In the genomic region with DNA sequence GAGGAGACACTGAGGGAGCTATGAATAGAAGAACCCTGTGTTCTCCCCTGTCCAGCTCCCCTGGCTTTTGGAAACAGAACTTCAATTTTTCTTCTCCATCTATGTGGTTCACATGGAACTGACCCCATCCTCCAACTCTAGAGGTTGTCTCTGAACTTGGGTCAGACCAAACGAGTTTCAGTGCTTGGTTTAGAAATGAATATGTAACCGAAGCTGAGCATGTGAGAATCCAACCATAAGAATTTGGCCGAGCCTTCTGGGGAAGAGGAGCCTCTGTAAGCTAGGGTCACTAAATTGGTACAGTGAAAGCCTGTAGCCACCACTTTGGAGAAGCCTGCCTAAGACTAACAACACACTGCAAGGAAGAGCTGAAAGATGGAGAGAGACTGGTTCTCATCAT, we compare ENCODE assay signal across 16 cellular contexts.
A peak's percentile ranks its signal among the peaks of the same experiment; 100 is the strongest.
DNase-seq lines count a peak whose midpoint lies in the region; ATAC-seq and TF ChIP-seq lines count a peak whose summit lies in the region.
"Had no signal": no experiment of that assay in that cellular context is flagged by ENCODE, and none has a peak within 500 bp of the region (broad histone marks: within the 10 kb centered on the region; RNA-seq: fewer than 3 reads in every experiment).

No MANE protein-coding gene starts in this region.

- no peaks in the 10 kb centered on the region for H3K9me3 Mint-ChIP-seq in activated T-helper 17 cell treated with anti-CD3 and anti-CD28 coated beads, Interleukin-2, amount 50 U/mL, for 72 hours
- H3K9me3 Mint-ChIP-seq in natural killer cell treated with Interleukin-12 subunit alpha and Interleukin-12 subunit beta and Interleukin-15 and Interleukin-18, amount 100 ng/mL, for 72 hours: no peaks in the 10 kb centered on the region
- H3K9me3 Mint-ChIP-seq in T-helper 2 cell treated with Interferon-gamma antibody and Interleukin-4, amounts not matched to agents 5 μg/mL and 100 μg/mL, for 36 hours: no peaks in the 10 kb centered on the region
- no peaks in the 10 kb centered on the region for H3K9me3 Mint-ChIP-seq in type B pancreatic cell
- H3K9me3 Mint-ChIP-seq: activated naive CD8-positive, alpha-beta T cell treated with anti-CD3 and anti-CD28 coated beads, Interleukin-2, amount 10 ng/mL, durations not matched to agents 7 days and 5 days had no signal

- no peaks in the 10 kb centered on the region for H3K4me1 ChIP-seq in lower lobe of right lung
- H3K4me1 ChIP-seq: BE2C had no signal

- no peaks in the 10 kb centered on the region for H3K36me3 ChIP-seq in lower lobe of right lung
- H3K36me3 ChIP-seq: BE2C, esophagus muscularis mucosa had no signal

- no peaks in the 10 kb centered on the region for H3K4me1 Mint-ChIP-seq in activated T-helper 17 cell treated with anti-CD3 and anti-CD28 coated beads, Interleukin-2, amount 50 U/mL, for 72 hours
- no peaks in the 10 kb centered on the region for H3K4me1 Mint-ChIP-seq in natural killer cell treated with Interleukin-12 subunit alpha and Interleukin-12 subunit beta and Interleukin-15 and Interleukin-18, amount 100 ng/mL, for 72 hours (ENCODE audit: low read depth in 2 of 2)
- no peaks in the 10 kb centered on the region for H3K4me1 Mint-ChIP-seq in T-helper 2 cell treated with Interferon-gamma antibody and Interleukin-4, amounts not matched to agents 5 μg/mL and 100 μg/mL, for 36 hours (ENCODE audit: low read depth)
- peaks cover 32% of the 10 kb centered on the region for H3K4me1 Mint-ChIP-seq in type B pancreatic cell (ENCODE audit: unreplicated experiment)
- H3K4me1 Mint-ChIP-seq: activated naive CD8-positive, alpha-beta T cell treated with anti-CD3 and anti-CD28 coated beads, Interleukin-2, amount 10 ng/mL, durations not matched to agents 7 days and 5 days had no signal

- no peak for DNase-seq in natural killer cell treated with Interleukin-12 subunit alpha and Interleukin-12 subunit beta and Interleukin-15 and Interleukin-18, amount 100 ng/mL, for 72 hours (ENCODE audit: low spot score)
- no peak for DNase-seq in T-helper 2 cell treated with Interferon-gamma antibody and Interleukin-4, amounts not matched to agents 5 μg/mL and 100 μg/mL, for 36 hours (ENCODE audit: low spot score)
- DNase-seq in lower lobe of right lung (no peak), type B pancreatic cell (ENCODE audit: extremely low spot score, unreplicated experiment) (no peak)
- DNase-seq: activated CD4-positive, alpha-beta T cell treated with anti-CD3 and anti-CD28 coated beads, Interleukin-2, amount 50 U/mL, for 1 hour; activated naive CD8-positive, alpha-beta T cell treated with anti-CD3 and anti-CD28 coated beads, Interleukin-2, amount 10 ng/mL, durations not matched to agents 7 days and 5 days; BE2C; dorsolateral prefrontal cortex; NCI-H2107; stimulated activated naive CD4-positive, alpha-beta T cell had no signal

- TF ChIP-seq CTCF in lower lobe of right lung (IDR thresholded peaks at IDR 0.05): no peak
- TF ChIP-seq CTCF in type B pancreatic cell (conservative IDR thresholded peaks at IDR 0.05): no peak

- no peaks in the 10 kb centered on the region for H3K27me3 Mint-ChIP-seq in activated T-helper 17 cell treated with anti-CD3 and anti-CD28 coated beads, Interleukin-2, amount 50 U/mL, for 72 hours
- H3K27me3 Mint-ChIP-seq in natural killer cell treated with Interleukin-12 subunit alpha and Interleukin-12 subunit beta and Interleukin-15 and Interleukin-18, amount 100 ng/mL, for 72 hours: no peaks in the 10 kb centered on the region
- no peaks in the 10 kb centered on the region for H3K27me3 Mint-ChIP-seq in T-helper 2 cell treated with Interferon-gamma antibody and Interleukin-4, amounts not matched to agents 5 μg/mL and 100 μg/mL, for 36 hours (ENCODE audit: low read depth)
- H3K27me3 Mint-ChIP-seq in type B pancreatic cell: no peaks in the 10 kb centered on the region
- H3K27me3 Mint-ChIP-seq: activated naive CD8-positive, alpha-beta T cell treated with anti-CD3 and anti-CD28 coated beads, Interleukin-2, amount 10 ng/mL, durations not matched to agents 7 days and 5 days had no signal

- no peaks in the 10 kb centered on the region for H3K27me3 ChIP-seq in lower lobe of right lung (ENCODE audit: low read depth)
- H3K27me3 ChIP-seq: BE2C, dorsolateral prefrontal cortex, esophagus muscularis mucosa had no signal

- H3K9me3 ChIP-seq in lower lobe of right lung: no peaks in the 10 kb centered on the region
- H3K9me3 ChIP-seq: BE2C, esophagus muscularis mucosa had no signal

- H3K4me3 Mint-ChIP-seq in activated T-helper 17 cell treated with anti-CD3 and anti-CD28 coated beads, Interleukin-2, amount 50 U/mL, for 72 hours: no peak overlapping the region
- no peak overlapping the region for H3K4me3 Mint-ChIP-seq in natural killer cell treated with Interleukin-12 subunit alpha and Interleukin-12 subunit beta and Interleukin-15 and Interleukin-18, amount 100 ng/mL, for 72 hours
- no peak overlapping the region for H3K4me3 Mint-ChIP-seq in T-helper 2 cell treated with Interferon-gamma antibody and Interleukin-4, amounts not matched to agents 5 μg/mL and 100 μg/mL, for 36 hours
- no peak overlapping the region for H3K4me3 Mint-ChIP-seq in type B pancreatic cell
- H3K4me3 Mint-ChIP-seq: activated naive CD8-positive, alpha-beta T cell treated with anti-CD3 and anti-CD28 coated beads, Interleukin-2, amount 10 ng/mL, durations not matched to agents 7 days and 5 days had no signal

- no peak overlapping the region for H3K4me3 ChIP-seq in lower lobe of right lung
- H3K4me3 ChIP-seq: dorsolateral prefrontal cortex, esophagus muscularis mucosa, lung had no signal

- H3K36me3 Mint-ChIP-seq in activated T-helper 17 cell treated with anti-CD3 and anti-CD28 coated beads, Interleukin-2, amount 50 U/mL, for 72 hours (ENCODE audit: low read depth): no peaks in the 10 kb centered on the region
- H3K36me3 Mint-ChIP-seq in natural killer cell treated with Interleukin-12 subunit alpha and Interleukin-12 subunit beta and Interleukin-15 and Interleukin-18, amount 100 ng/mL, for 72 hours: no peaks in the 10 kb centered on the region
- H3K36me3 Mint-ChIP-seq in T-helper 2 cell treated with Interferon-gamma antibody and Interleukin-4, amounts not matched to agents 5 μg/mL and 100 μg/mL, for 36 hours (ENCODE audit: low read depth): peaks cover 1% of the 10 kb centered on the region
- peaks cover 4% of the 10 kb centered on the region for H3K36me3 Mint-ChIP-seq in type B pancreatic cell

- H3K27ac Mint-ChIP-seq in activated T-helper 17 cell treated with anti-CD3 and anti-CD28 coated beads, Interleukin-2, amount 50 U/mL, for 72 hours: no peak overlapping the region
- H3K27ac Mint-ChIP-seq in natural killer cell treated with Interleukin-12 subunit alpha and Interleukin-12 subunit beta and Interleukin-15 and Interleukin-18, amount 100 ng/mL, for 72 hours: no peak overlapping the region
- no peak overlapping the region for H3K27ac Mint-ChIP-seq in T-helper 2 cell treated with Interferon-gamma antibody and Interleukin-4, amounts not matched to agents 5 μg/mL and 100 μg/mL, for 36 hours
- H3K27ac Mint-ChIP-seq in type B pancreatic cell: no peak overlapping the region
- H3K27ac Mint-ChIP-seq: activated naive CD8-positive, alpha-beta T cell treated with anti-CD3 and anti-CD28 coated beads, Interleukin-2, amount 10 ng/mL, durations not matched to agents 7 days and 5 days had no signal

- H3K27ac ChIP-seq in lower lobe of right lung: no peak overlapping the region
- H3K27ac ChIP-seq: dorsolateral prefrontal cortex, esophagus muscularis mucosa had no signal

- intact Hi-C loops in lower lobe of right lung (cut with DNase I): no loop called here

- ATAC-seq in GM18907 (IDR thresholded peaks at IDR 0.05; ENCODE audit: unreplicated experiment): peak; percentile 75
- peak; percentile 70 for ATAC-seq in GM21529 (IDR thresholded peaks at IDR 0.05; ENCODE audit: unreplicated experiment)
- peak; percentile 70 for ATAC-seq in HG03064 (IDR thresholded peaks at IDR 0.05; ENCODE audit: low read depth, unreplicated experiment)
- peak; percentile 19 for ATAC-seq in activated T-helper 17 cell treated with anti-CD3 and anti-CD28 coated beads, Interleukin-2, amount 50 U/mL, for 72 hours (replicated peaks)
- no peak for ATAC-seq in natural killer cell treated with Interleukin-12 subunit alpha and Interleukin-12 subunit beta and Interleukin-15 and Interleukin-18, amount 100 ng/mL, for 72 hours
- no peak for ATAC-seq in lower lobe of right lung

Comparison
In these comparisons a context has a peak if more than half of its experiments do, and no peak if none do; other contexts are left out.
1. ATAC-seq: peak in GM18907 (single experiment), GM21529 (single experiment), HG03064 (single experiment) and activated T-helper 17 cell treated with anti-CD3 and anti-CD28 coated beads, Interleukin-2, amount 50 U/mL, for 72 hours (single experiment); none in natural killer cell treated with Interleukin-12 subunit alpha and Interleukin-12 subunit beta and Interleukin-15 and Interleukin-18, amount 100 ng/mL, for 72 hours (0 of 2) and lower lobe of right lung (0 of 2).